In genomic region chr18:42518331-42518730, GRCh38 we compare ENCODE assay signal across 8 cellular contexts.
DNase-seq lines count a peak whose midpoint lies in the region; ATAC-seq, FAIRE-seq and TF ChIP-seq lines count a peak whose summit lies in the region.
"Not testable (repeated sequence)": the region's sequence is repeated elsewhere in the genome, so short reads cannot be mapped to it uniquely, and the experiment has no call there.

No MANE protein-coding gene starts in this region.

- H3K4me3 ChIP-seq in Caco-2 (ENCODE audit: low read depth, low read length); HEK293 (ENCODE audit: low read depth, low read length); PC-3 (ENCODE audit: low read length); mammary epithelial cell (replicated peaks in 1 of 3; ENCODE audit: insufficient read depth in 1 of 3, low read depth in 2 of 3, low read length in 3 of 3); fibroblast of the aortic adventitia (ENCODE audit: low read depth, low read length); HepG2 (replicated peaks in 1 of 3; ENCODE audit: insufficient read depth in 1 of 3, low read depth in 2 of 3, low read length in 3 of 3): not testable (repeated sequence)

- BruUV-seq in Caco-2 (replicated peaks; lab: Mats Ljungman, UMichigan); PC-3 (replicated peaks; lab: Mats Ljungman, UMichigan); mammary epithelial cell (replicated peaks; lab: Mats Ljungman, UMichigan); HepG2 (replicated peaks; lab: Mats Ljungman, UMichigan): not testable (repeated sequence)

- POLR2A ChIA-PET in Caco-2 (lab: Charles Lee); HEK293 (lab: Yijun Ruan, JAX); PC-3 (lab: Charles Lee; ENCODE audit: unreplicated experiment); HepG2 (lab: Yijun Ruan, JAX): not testable (repeated sequence)

- not testable (repeated sequence) for TF ChIP-seq RAD21 in HepG2 (CRISPR knock-in tag; IDR thresholded peaks at IDR 0.05)

- H3K4me2 ChIP-seq in PC-3 (ENCODE audit: low read length); mammary epithelial cell (ENCODE audit: insufficient read depth, low read depth, low read length); HepG2 (ENCODE audit: low read depth, low read length): not testable (repeated sequence)

- 36% methylated on average over 2 of the region's 2 CpGs for WGBS in mammary epithelial cell (ENCODE audit: low coverage, missing lambda C conversion rate)
- WGBS in HepG2 (ENCODE audit: low lambda C conversion rate): 43% methylated on average over 2 of the region's 2 CpGs

- not testable (repeated sequence) for H3K27me3 Mint-ChIP-seq in Caco-2 (ENCODE audit: insufficient read depth, unreplicated experiment)

- TF ChIP-seq POLR2A in HepG2 (IDR thresholded peaks at IDR 0.05; ENCODE audit: insufficient read depth in 1 of 2, low read depth in 2 of 2, low read length in 2 of 2): not testable (repeated sequence)

- dilution Hi-C loops in mammary epithelial cell (cut with HindIII; ENCODE audit: low sequenced_read_pairs): not testable (repeated sequence)

- H3K79me2 ChIP-seq in PC-3 (ENCODE audit: low read length); mammary epithelial cell (ENCODE audit: insufficient read depth, low read length); HepG2 (ENCODE audit: insufficient read depth, low read length): not testable (repeated sequence)

- intact Hi-C loops in Caco-2 (cut with micrococcal nuclease; ENCODE audit: unreplicated experiment); PC-3 (cut with micrococcal nuclease); mammary epithelial cell (cut with micrococcal nuclease); HepG2 (cut with micrococcal nuclease; ENCODE audit: unreplicated experiment): not testable (repeated sequence)

- not testable (repeated sequence) for H3K4me3 Mint-ChIP-seq in Caco-2 (ENCODE audit: unreplicated experiment)

- H3K4me1 ChIP-seq in Caco-2: peaks cover 39% of the 10 kb centered on the region
- H3K4me1 ChIP-seq in HEK293 (ENCODE audit: control insufficient read depth, insufficient read depth, low read length); PC-3 (ENCODE audit: insufficient read depth, low read length); mammary epithelial cell (ENCODE audit: insufficient read depth, low read length); HepG2 (ENCODE audit: insufficient read depth, low read length): not testable (repeated sequence)

- in situ Hi-C loops in mammary epithelial cell (cut with MboI; ENCODE audit: low sequenced_read_pairs in 2 of 2); HepG2 (cut with HindIII; ENCODE audit: extremely low pct_ligation_motif_present, low pct_unique_long_range_greater_than_20kb): not testable (repeated sequence)

- not testable (repeated sequence) for H2AFZ ChIP-seq in PC-3 (ENCODE audit: low read length); mammary epithelial cell (ENCODE audit: low read depth, low read length); HepG2 (ENCODE audit: low read length)

- DNase-seq in Caco-2: not testable (repeated sequence)
- DNase-seq in NCI-H146 treated with DMSO at 0.1 percent for 48 hours (lab: John Stamatoyannopoulos, UW; ENCODE audit: unreplicated experiment) (peak; percentile 30), PC-3 (peak; percentile 1), mammary epithelial cell (peak; percentile 14), fibroblast of the aortic adventitia (ENCODE audit: low read depth) (peak; percentile 73), HepG2 (ENCODE audit: low spot score) (peak; percentile 3), stromal cell of bone marrow (ENCODE audit: low read depth) (peak; percentile 6)

- H4K20me1 ChIP-seq in PC-3 (ENCODE audit: low read length); mammary epithelial cell (ENCODE audit: insufficient read depth, low read length); HepG2 (ENCODE audit: insufficient read depth, low read length): not testable (repeated sequence)

- CTCF ChIA-PET in Caco-2 (lab: Charles Lee); HEK293 (lab: Yijun Ruan, JAX); PC-3 (lab: Charles Lee); mammary epithelial cell (lab: Charles Lee; ENCODE audit: low non-redundant PET); HepG2 (lab: Yijun Ruan, JAX; ENCODE audit: low intra/inter-chr PET ratio, low total read pairs): not testable (repeated sequence)

- H3F3A ChIP-seq in PC-3 (ENCODE audit: low read length, unreplicated experiment): not testable (repeated sequence)

- H3K27ac ChIP-seq in HEK293 (ENCODE audit: extremely low read depth, low read depth, low read length); PC-3 (ENCODE audit: low read length); mammary epithelial cell (ENCODE audit: insufficient read depth, low read depth, low read length); HepG2 (ENCODE audit: extremely low read length, insufficient read depth, low read length): not testable (repeated sequence)

- H3K9me2 ChIP-seq in PC-3 (replicated peaks; ENCODE audit: low read length): not testable (repeated sequence)

- H3K9me3 ChIP-seq in Caco-2; HEK293 (ENCODE audit: control insufficient read depth, insufficient read depth, low read depth, low read length); PC-3 (ENCODE audit: low read length); mammary epithelial cell (replicated peaks; ENCODE audit: insufficient read depth, low read length); HepG2 (ENCODE audit: low read length): not testable (repeated sequence)

- not testable (repeated sequence) for H3K9me3 Mint-ChIP-seq in Caco-2 (ENCODE audit: unreplicated experiment)

- H3K9ac ChIP-seq in PC-3 (ENCODE audit: low read length); mammary epithelial cell (ENCODE audit: insufficient read depth, low read length); HepG2 (ENCODE audit: insufficient read depth, low read depth, low read length): not testable (repeated sequence)

- ATAC-seq in PC-3, HepG2: not testable (repeated sequence)

- H3K27me3 ChIP-seq in Caco-2 (replicated peaks; ENCODE audit: control insufficient read depth, insufficient read depth, low read length); PC-3 (ENCODE audit: low read length); mammary epithelial cell (ENCODE audit: insufficient read depth, low read length); HepG2 (ENCODE audit: control insufficient read depth in 1 of 2, insufficient read depth in 2 of 2, low read length in 2 of 2): not testable (repeated sequence)

- not testable (repeated sequence) for H3K36me3 ChIP-seq in Caco-2 (ENCODE audit: control insufficient read depth, insufficient read depth, low read length); HEK293 (ENCODE audit: control insufficient read depth in 2 of 2, insufficient read depth in 1 of 2, low read length in 2 of 2); PC-3 (ENCODE audit: low read depth, low read length); mammary epithelial cell (ENCODE audit: insufficient read depth, low read length); HepG2 (replicated peaks in 1 of 2; ENCODE audit: control insufficient read depth in 1 of 2, insufficient read depth in 2 of 2, low read length in 2 of 2)

- H3K36me3 Mint-ChIP-seq in Caco-2 (ENCODE audit: insufficient read depth, unreplicated experiment): not testable (repeated sequence)

- TF ChIP-seq CTCF in Caco-2 (IDR thresholded peaks at IDR 0.05; ENCODE audit: insufficient read depth in 1 of 2, low read depth in 1 of 2, low read length in 1 of 2, severe bottlenecking in 1 of 2, unreplicated experiment in 1 of 2); HEK293 (tag by site-specific recombination; IDR thresholded peaks at IDR 0.05); PC-3 (conservative IDR thresholded peaks at IDR 0.05; ENCODE audit: low read depth, low read length); mammary epithelial cell (conservative IDR thresholded peaks at IDR 0.05 in 1 of 2, IDR thresholded peaks at IDR 0.05 in 1 of 2; ENCODE audit: extremely low read depth in 1 of 2, insufficient read depth in 1 of 2, low read depth in 1 of 2, low read length in 2 of 2); fibroblast of the aortic adventitia (IDR thresholded peaks at IDR 0.05; ENCODE audit: insufficient read depth, low read length); HepG2 (CRISPR knock-in tag; IDR thresholded peaks at IDR 0.05): not testable (repeated sequence)

- peaks cover 17% of the 10 kb centered on the region for H3K4me1 Mint-ChIP-seq in Caco-2 (ENCODE audit: low read depth, unreplicated experiment)

- peak overlapping the region; percentile 35 for H3K27ac Mint-ChIP-seq in Caco-2 (ENCODE audit: unreplicated experiment)

- not testable (repeated sequence) for FAIRE-seq in HepG2 (lab: Jason Lieb, UNC)

- not testable (repeated sequence) for TF ChIP-seq EP300 in HepG2 (IDR thresholded peaks at IDR 0.05; ENCODE audit: low read depth in 2 of 2, low read length in 2 of 2); HepG2 (CRISPR knock-in tag; IDR thresholded peaks at IDR 0.05; ENCODE audit: borderline replicate concordance)
